Comparison of ENCODE assay signal across 1 cellular context in the genomic region with DNA sequence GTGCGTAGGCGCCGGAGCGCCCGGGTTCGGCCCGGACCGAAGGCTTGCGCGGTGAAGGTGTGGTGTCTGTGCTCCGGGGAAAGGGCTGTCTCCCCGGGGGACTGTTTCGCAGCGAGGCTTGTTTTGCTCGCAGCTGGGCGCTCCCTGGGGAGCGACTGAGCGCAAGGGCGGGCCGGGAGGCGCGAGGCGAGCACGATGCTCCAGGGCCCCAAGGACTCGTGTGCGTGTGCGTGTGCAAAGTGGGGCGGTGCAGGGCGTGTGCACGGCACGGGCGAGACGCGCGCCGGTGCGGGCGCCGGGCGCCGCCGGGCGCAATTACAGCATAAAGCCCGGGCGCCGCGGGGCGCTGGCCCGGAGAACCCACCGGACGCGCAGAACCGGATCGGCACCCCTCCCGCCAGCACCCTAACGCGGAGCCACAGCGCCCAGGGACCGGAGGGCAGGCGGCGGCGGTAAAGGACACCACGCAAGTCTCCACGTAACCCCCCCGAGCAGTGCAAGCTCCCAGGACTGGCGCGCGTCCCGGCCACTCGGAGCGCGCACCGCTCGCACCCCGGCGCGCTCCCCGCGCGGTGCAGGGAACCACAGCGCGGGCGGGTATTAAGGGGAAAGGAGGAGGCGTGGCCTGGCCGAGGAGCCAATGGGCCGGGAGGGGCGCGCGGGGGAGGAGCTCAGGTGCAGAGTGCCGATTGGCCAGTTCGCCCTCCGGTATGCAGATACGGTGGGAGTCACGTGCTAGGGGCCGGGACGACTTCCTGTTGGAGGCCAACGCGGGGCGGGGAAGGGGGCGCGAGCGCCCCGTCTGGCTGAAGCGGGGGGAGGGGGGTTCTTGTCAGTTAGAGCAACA.
TF ChIP-seq lines count a peak whose summit lies in the region.

A gene with protein sequence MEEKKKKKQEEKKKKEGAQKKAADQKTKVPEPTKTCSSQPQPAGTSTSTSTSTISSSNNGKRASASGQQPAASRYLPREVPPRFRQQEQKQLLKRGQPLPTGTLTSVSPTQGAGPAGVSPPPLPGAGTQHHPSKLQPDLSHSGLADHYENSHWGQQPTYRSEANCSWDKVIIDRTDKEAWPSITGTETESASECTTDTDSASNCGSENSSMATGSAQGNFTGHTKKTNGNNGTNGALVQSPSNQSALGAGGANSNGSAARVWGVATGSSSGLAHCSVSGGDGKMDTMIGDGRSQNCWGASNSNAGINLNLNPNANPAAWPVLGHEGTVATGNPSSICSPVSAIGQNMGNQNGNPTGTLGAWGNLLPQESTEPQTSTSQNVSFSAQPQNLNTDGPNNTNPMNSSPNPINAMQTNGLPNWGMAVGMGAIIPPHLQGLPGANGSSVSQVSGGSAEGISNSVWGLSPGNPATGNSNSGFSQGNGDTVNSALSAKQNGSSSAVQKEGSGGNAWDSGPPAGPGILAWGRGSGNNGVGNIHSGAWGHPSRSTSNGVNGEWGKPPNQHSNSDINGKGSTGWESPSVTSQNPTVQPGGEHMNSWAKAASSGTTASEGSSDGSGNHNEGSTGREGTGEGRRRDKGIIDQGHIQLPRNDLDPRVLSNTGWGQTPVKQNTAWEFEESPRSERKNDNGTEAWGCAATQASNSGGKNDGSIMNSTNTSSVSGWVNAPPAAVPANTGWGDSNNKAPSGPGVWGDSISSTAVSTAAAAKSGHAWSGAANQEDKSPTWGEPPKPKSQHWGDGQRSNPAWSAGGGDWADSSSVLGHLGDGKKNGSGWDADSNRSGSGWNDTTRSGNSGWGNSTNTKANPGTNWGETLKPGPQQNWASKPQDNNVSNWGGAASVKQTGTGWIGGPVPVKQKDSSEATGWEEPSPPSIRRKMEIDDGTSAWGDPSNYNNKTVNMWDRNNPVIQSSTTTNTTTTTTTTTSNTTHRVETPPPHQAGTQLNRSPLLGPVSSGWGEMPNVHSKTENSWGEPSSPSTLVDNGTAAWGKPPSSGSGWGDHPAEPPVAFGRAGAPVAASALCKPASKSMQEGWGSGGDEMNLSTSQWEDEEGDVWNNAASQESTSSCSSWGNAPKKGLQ (N-terminal part only) (plus strand): TSS at position 835 of the 847 bp plus-strand sequence. CDS start 45,504 bp downstream, outside the sequence.

TF ChIP-seq in K562, 482 proteins besides CTCF, POLR2A, EP300 and RAD21 (continued from another document and continues in another):
- TF ChIP-seq, protein P1, sequence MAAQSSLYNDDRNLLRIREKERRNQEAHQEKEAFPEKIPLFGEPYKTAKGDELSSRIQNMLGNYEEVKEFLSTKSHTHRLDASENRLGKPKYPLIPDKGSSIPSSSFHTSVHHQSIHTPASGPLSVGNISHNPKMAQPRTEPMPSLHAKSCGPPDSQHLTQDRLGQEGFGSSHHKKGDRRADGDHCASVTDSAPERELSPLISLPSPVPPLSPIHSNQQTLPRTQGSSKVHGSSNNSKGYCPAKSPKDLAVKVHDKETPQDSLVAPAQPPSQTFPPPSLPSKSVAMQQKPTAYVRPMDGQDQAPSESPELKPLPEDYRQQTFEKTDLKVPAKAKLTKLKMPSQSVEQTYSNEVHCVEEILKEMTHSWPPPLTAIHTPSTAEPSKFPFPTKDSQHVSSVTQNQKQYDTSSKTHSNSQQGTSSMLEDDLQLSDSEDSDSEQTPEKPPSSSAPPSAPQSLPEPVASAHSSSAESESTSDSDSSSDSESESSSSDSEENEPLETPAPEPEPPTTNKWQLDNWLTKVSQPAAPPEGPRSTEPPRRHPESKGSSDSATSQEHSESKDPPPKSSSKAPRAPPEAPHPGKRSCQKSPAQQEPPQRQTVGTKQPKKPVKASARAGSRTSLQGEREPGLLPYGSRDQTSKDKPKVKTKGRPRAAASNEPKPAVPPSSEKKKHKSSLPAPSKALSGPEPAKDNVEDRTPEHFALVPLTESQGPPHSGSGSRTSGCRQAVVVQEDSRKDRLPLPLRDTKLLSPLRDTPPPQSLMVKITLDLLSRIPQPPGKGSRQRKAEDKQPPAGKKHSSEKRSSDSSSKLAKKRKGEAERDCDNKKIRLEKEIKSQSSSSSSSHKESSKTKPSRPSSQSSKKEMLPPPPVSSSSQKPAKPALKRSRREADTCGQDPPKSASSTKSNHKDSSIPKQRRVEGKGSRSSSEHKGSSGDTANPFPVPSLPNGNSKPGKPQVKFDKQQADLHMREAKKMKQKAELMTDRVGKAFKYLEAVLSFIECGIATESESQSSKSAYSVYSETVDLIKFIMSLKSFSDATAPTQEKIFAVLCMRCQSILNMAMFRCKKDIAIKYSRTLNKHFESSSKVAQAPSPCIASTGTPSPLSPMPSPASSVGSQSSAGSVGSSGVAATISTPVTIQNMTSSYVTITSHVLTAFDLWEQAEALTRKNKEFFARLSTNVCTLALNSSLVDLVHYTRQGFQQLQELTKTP (IDR thresholded peaks at IDR 0.05; ENCODE audit: low read depth in 1 of 2, partially characterized antibody in 2 of 2), result no peak
- no peak for TF ChIP-seq ZEB2 (IDR thresholded peaks at IDR 0.05)
- no peak for TF ChIP-seq MAFG (tag; conservative IDR thresholded peaks at IDR 0.05)
- TF ChIP-seq ETV1 (tag; conservative IDR thresholded peaks at IDR 0.05; ENCODE audit: low read depth), result peak; percentile 75
- peak in 1 of 2 experiments; percentile 78; a peak in 1 of 4 replicates for TF ChIP-seq FOXA3 (CRISPR knock-in tag; conservative IDR thresholded peaks at IDR 0.05 in 1 of 2, IDR thresholded peaks at IDR 0.05 in 1 of 2)
- TF ChIP-seq, protein P2, sequence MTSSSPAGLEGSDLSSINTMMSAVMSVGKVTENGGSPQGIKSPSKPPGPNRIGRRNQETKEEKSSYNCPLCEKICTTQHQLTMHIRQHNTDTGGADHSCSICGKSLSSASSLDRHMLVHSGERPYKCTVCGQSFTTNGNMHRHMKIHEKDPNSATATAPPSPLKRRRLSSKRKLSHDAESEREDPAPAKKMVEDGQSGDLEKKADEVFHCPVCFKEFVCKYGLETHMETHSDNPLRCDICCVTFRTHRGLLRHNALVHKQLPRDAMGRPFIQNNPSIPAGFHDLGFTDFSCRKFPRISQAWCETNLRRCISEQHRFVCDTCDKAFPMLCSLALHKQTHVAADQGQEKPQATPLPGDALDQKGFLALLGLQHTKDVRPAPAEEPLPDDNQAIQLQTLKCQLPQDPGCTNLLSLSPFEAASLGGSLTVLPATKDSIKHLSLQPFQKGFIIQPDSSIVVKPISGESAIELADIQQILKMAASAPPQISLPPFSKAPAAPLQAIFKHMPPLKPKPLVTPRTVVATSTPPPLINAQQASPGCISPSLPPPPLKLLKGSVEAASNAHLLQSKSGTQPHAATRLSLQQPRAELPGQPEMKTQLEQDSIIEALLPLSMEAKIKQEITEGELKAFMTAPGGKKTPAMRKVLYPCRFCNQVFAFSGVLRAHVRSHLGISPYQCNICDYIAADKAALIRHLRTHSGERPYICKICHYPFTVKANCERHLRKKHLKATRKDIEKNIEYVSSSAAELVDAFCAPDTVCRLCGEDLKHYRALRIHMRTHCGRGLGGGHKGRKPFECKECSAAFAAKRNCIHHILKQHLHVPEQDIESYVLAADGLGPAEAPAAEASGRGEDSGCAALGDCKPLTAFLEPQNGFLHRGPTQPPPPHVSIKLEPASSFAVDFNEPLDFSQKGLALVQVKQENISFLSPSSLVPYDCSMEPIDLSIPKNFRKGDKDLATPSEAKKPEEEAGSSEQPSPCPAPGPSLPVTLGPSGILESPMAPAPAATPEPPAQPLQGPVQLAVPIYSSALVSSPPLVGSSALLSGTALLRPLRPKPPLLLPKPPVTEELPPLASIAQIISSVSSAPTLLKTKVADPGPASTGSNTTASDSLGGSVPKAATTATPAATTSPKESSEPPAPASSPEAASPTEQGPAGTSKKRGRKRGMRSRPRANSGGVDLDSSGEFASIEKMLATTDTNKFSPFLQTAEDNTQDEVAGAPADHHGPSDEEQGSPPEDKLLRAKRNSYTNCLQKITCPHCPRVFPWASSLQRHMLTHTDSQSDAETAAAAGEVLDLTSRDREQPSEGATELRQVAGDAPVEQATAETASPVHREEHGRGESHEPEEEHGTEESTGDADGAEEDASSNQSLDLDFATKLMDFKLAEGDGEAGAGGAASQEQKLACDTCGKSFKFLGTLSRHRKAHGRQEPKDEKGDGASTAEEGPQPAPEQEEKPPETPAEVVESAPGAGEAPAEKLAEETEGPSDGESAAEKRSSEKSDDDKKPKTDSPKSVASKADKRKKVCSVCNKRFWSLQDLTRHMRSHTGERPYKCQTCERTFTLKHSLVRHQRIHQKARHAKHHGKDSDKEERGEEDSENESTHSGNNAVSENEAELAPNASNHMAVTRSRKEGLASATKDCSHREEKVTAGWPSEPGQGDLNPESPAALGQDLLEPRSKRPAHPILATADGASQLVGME (CRISPR knock-in tag; IDR thresholded peaks at IDR 0.05), result no peak
- 0 out of 2 replicates have a peak, but pooled peaks have one; percentile 24 for TF ChIP-seq LCOR (CRISPR knock-in tag; IDR thresholded peaks at IDR 0.05)
- TF ChIP-seq ZNF41 (CRISPR knock-in tag; conservative IDR thresholded peaks at IDR 0.05), result 0 out of 2 replicates have a peak, but pooled peaks have one; percentile 31
- TF ChIP-seq, protein P3, sequence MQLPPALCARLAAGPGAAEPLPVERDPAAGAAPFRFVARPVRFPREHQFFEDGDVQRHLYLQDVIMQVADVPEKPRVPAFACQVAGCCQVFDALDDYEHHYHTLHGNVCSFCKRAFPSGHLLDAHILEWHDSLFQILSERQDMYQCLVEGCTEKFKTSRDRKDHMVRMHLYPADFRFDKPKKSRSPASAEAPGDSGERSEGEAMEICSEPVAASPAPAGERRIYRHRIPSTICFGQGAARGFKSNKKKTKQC (CRISPR knock-in tag; IDR thresholded peaks at IDR 0.05), result peak; percentile 69
- peak; percentile 94 for TF ChIP-seq CHCHD3 (CRISPR knock-in tag; IDR thresholded peaks at IDR 0.05)
- TF ChIP-seq ZNF232 (CRISPR knock-in tag; IDR thresholded peaks at IDR 0.05), result peak; percentile 42; the same call in 1 of the 2 replicates
- TF ChIP-seq MAFF (IDR thresholded peaks at IDR 0.05; ENCODE audit: low read length), result no peak
- TF ChIP-seq SREBF1 (IDR thresholded peaks at IDR 0.05; ENCODE audit: borderline replicate concordance, low read depth, low read length), result no peak
- no peak for TF ChIP-seq BRCA1 (IDR thresholded peaks at IDR 0.05)
- no peak for TF ChIP-seq BRCA1 (CRISPR knock-in tag; IDR thresholded peaks at IDR 0.05)
- 0 out of 2 replicates have a peak, but pooled peaks have one; percentile 66 for TF ChIP-seq HMG20B (CRISPR knock-in tag; IDR thresholded peaks at IDR 0.05)
- peak in 1 of 2 experiments; percentile 65; a peak in 1 of 3 replicates for TF ChIP-seq CBX3 (IDR thresholded peaks at IDR 0.05; ENCODE audit: borderline replicate concordance in 1 of 2, low read length in 2 of 2)
- peak; percentile 99 to 100 for TF ChIP-seq MAZ (CRISPR knock-in tag; conservative IDR thresholded peaks at IDR 0.05 in 1 of 2, IDR thresholded peaks at IDR 0.05 in 1 of 2)
- no peak for TF ChIP-seq EZH2 (IDR thresholded peaks at IDR 0.05; ENCODE audit: borderline replicate concordance, low read depth, low read length)
- peak; percentile 96 for TF ChIP-seq POLR2H (tag; IDR thresholded peaks at IDR 0.05; ENCODE audit: low read depth)
- no peak for TF ChIP-seq ZNF347 (CRISPR knock-in tag; IDR thresholded peaks at IDR 0.05; ENCODE audit: low read depth)
- TF ChIP-seq, protein P4, sequence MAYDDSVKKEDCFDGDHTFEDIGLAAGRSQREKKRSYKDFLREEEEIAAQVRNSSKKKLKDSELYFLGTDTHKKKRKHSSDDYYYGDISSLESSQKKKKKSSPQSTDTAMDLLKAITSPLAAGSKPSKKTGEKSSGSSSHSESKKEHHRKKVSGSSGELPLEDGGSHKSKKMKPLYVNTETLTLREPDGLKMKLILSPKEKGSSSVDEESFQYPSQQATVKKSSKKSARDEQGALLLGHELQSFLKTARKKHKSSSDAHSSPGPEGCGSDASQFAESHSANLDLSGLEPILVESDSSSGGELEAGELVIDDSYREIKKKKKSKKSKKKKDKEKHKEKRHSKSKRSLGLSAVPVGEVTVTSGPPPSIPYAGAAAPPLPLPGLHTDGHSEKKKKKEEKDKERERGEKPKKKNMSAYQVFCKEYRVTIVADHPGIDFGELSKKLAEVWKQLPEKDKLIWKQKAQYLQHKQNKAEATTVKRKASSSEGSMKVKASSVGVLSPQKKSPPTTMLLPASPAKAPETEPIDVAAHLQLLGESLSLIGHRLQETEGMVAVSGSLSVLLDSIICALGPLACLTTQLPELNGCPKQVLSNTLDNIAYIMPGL (CRISPR knock-in tag; IDR thresholded peaks at IDR 0.05), result no peak
- 0 out of 2 replicates have a peak, but pooled peaks have one; percentile 80 for TF ChIP-seq HDAC6 (IDR thresholded peaks at IDR 0.05; ENCODE audit: low read depth, low read length)
- TF ChIP-seq SMARCC2 (IDR thresholded peaks at IDR 0.05; ENCODE audit: low read depth), result no peak
- TF ChIP-seq CCAR2 (IDR thresholded peaks at IDR 0.05; ENCODE audit: low read depth, low read length), result no peak
- no peak for TF ChIP-seq TAL1 (IDR thresholded peaks at IDR 0.05)
- TF ChIP-seq PML (IDR thresholded peaks at IDR 0.05; ENCODE audit: low read length), result peak; percentile 91
- no peak for TF ChIP-seq PTTG1 (tag; IDR thresholded peaks at IDR 0.05; ENCODE audit: low read depth)
- TF ChIP-seq ZNF175 (CRISPR knock-in tag; IDR thresholded peaks at IDR 0.05; ENCODE audit: low read depth), result no peak
- TF ChIP-seq KDM2B (CRISPR knock-in tag; IDR thresholded peaks at IDR 0.05), result peak; percentile 99
- peak; percentile 80; the same call in 1 of the 2 replicates for TF ChIP-seq CAMTA2 (CRISPR knock-in tag; conservative IDR thresholded peaks at IDR 0.05)
- TF ChIP-seq HLTF (IDR thresholded peaks at IDR 0.05), result no peak
- TF ChIP-seq, protein P5, sequence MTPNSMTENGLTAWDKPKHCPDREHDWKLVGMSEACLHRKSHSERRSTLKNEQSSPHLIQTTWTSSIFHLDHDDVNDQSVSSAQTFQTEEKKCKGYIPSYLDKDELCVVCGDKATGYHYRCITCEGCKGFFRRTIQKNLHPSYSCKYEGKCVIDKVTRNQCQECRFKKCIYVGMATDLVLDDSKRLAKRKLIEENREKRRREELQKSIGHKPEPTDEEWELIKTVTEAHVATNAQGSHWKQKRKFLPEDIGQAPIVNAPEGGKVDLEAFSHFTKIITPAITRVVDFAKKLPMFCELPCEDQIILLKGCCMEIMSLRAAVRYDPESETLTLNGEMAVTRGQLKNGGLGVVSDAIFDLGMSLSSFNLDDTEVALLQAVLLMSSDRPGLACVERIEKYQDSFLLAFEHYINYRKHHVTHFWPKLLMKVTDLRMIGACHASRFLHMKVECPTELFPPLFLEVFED (CRISPR knock-in tag; conservative IDR thresholded peaks at IDR 0.05), result peak; percentile 89
